Comparison of ENCODE assay signal across 20 cellular contexts in the genomic region with DNA sequence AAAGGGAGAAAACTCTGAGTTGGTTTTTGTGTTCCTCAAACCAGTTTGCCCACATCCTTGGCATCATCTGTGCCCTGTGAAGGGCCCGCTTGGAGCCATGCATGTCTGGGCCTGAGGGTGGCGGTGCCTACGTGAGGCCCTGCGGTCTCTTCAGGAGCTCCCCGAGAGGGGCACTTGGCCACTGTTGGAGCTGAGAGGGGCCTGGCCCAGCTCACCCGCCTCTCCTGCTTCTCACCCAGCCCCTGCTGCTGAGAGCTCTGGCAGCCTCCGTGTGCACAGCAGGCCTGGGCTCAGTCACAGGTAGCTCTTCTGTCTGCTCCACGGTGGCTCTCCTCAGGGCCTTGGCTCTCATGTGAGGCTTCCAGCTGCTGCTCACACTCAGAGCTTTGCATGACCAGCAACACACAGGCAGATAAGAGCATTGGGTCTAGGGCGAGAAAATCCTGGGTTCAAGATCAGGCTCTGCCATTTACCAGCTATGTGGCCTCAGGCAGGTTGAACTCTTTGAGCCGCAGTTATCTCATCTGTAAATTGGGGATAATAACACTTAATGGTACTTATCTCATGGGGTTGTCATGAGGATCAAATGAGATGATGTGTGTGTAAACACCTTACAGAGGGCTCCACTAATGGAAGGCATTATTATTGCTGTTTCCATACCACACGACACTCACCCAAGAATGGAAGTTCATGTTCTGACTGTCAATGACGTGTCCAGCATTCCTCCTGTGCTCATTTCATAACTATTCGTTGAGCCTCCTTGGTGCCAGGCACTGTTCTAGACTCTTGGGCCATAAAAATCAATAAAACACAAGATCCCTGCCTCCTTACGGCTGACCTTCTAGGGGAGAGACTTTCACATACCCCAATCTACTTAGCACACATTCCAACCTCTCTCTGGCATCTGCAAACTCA. TPM values are rescaled to one million over a fixed set of nuclear protein-coding genes. Genes with fewer than 3 reads are reported as not detected.
DNase-seq lines count a peak whose midpoint lies in the region; ATAC-seq, FAIRE-seq and TF ChIP-seq lines count a peak whose summit lies in the region.
"Had no signal": no experiment of that assay in that cellular context is flagged by ENCODE, and none has a peak within 500 bp of the region (broad histone marks: within the 10 kb centered on the region; RNA-seq: fewer than 3 reads in every experiment).

No MANE protein-coding gene starts in this region.

- H3K9me3 ChIP-seq in HepG2 (ENCODE audit: low read length) (no peaks in the 10 kb centered on the region), right lobe of liver (no peaks in the 10 kb centered on the region), lower lobe of right lung (no peaks in the 10 kb centered on the region), right cardiac atrium (ENCODE audit: control insufficient read depth, low read length) (no peaks in the 10 kb centered on the region)
- H3K9me3 ChIP-seq: transverse colon had no signal

- no peaks in the 10 kb centered on the region for H4K20me1 ChIP-seq in HepG2 (ENCODE audit: insufficient read depth, low read length)

- H3K27me3 Mint-ChIP-seq in dendritic cell treated with granulocyte-macrophage colony-stimulating factor and Interleukin-4, amounts not matched to agents 40 ng/mL and 50 ng/mL, for 4 days, result no peaks in the 10 kb centered on the region
- H3K27me3 Mint-ChIP-seq: activated CD4-positive, alpha-beta T cell treated with anti-CD3 and anti-CD28 coated beads, Interleukin-2, amount 10 ng/mL, durations not matched to agents 24 days and 14 days had no signal

- TF ChIP-seq POLR2A in HepG2 (IDR thresholded peaks at IDR 0.05; ENCODE audit: insufficient read depth in 1 of 2, low read depth in 2 of 2, low read length in 2 of 2) (no peak), right lobe of liver (IDR thresholded peaks at IDR 0.05) (no peak)

- no peak for FAIRE-seq in HepG2 (lab: Jason Lieb, UNC)

- no peaks in the 10 kb centered on the region for H3K4me1 ChIP-seq in HepG2 (ENCODE audit: insufficient read depth, low read length)
- no peaks in the 10 kb centered on the region for H3K4me1 ChIP-seq in right lobe of liver
- peaks cover 8% of the 10 kb centered on the region for H3K4me1 ChIP-seq in lower lobe of right lung
- H3K4me1 ChIP-seq in right cardiac atrium (ENCODE audit: control insufficient read depth, insufficient read depth, low read length), result no peaks in the 10 kb centered on the region
- H3K4me1 ChIP-seq: transverse colon had no signal

- 55% methylated on average over 12 of the region's 14 CpGs for WGBS in HepG2 (ENCODE audit: low lambda C conversion rate)
- 74% methylated on average over 4 of the region's 14 CpGs for WGBS in right lobe of liver (ENCODE audit: insufficient coverage, low coverage, low lambda C conversion rate, missing lambda C conversion rate)
- WGBS in right cardiac atrium, result 90% methylated on average over 14 of the region's 14 CpGs

- CTCF ChIA-PET in HepG2 (lab: Yijun Ruan, JAX; ENCODE audit: low intra/inter-chr PET ratio, low total read pairs), result no interaction called here

- H3K27me3 ChIP-seq in HepG2 (ENCODE audit: control insufficient read depth in 1 of 2, insufficient read depth in 2 of 2, low read length in 2 of 2) (peaks cover 0 to 3% of the 10 kb centered on the region in 2 experiments; a peak in 2 of 5 replicates), right lobe of liver (no peaks in the 10 kb centered on the region), lower lobe of right lung (ENCODE audit: low read depth) (no peaks in the 10 kb centered on the region), right cardiac atrium (ENCODE audit: control insufficient read depth, insufficient read depth) (no peaks in the 10 kb centered on the region)
- H3K27me3 ChIP-seq: transverse colon had no signal

- TF ChIP-seq CTCF in HepG2 (CRISPR knock-in tag; IDR thresholded peaks at IDR 0.05) (no peak), right lobe of liver (IDR thresholded peaks at IDR 0.05) (no peak), lower lobe of right lung (IDR thresholded peaks at IDR 0.05) (no peak)

- in situ Hi-C loops in HepG2 (cut with HindIII; ENCODE audit: extremely low pct_ligation_motif_present, low pct_unique_long_range_greater_than_20kb), result no loop called here

- DNase-seq in HepG2 (ENCODE audit: low spot score) (no peak), right lobe of liver (no peak), lower lobe of right lung (no peak), SKM-1 (lab: John Stamatoyannopoulos, UW; ENCODE audit: unreplicated experiment) (no peak), right cardiac atrium (no peak), anterior cingulate cortex (lab: John Stamatoyannopoulos, UW) (no peak)
- DNase-seq in stimulated activated naive CD4-positive, alpha-beta T cell (lab: John Stamatoyannopoulos, UW), result no peak
- DNase-seq: activated CD4-positive, alpha-beta T cell treated with anti-CD3 and anti-CD28 coated beads, Interleukin-2, amount 10 ng/mL, durations not matched to agents 24 days and 14 days; activated naive CD4-positive, alpha-beta T cell treated with anti-CD3 and anti-CD28 coated beads, Interleukin-2, amount 50 U/mL, for 16 hours; CD4-positive, CD25-positive, alpha-beta regulatory T cell; dermis blood vessel endothelial cell; head of caudate nucleus; immature natural killer cell; natural killer cell; NCI-H526 treated with DMSO at 0.1 percent for 48 hours; OCI-M1; posterior cingulate gyrus; transverse colon had no signal

- H3K36me3 Mint-ChIP-seq in dendritic cell treated with granulocyte-macrophage colony-stimulating factor and Interleukin-4, amounts not matched to agents 40 ng/mL and 50 ng/mL, for 4 days (ENCODE audit: low read depth), result no peaks in the 10 kb centered on the region
- H3K36me3 Mint-ChIP-seq: CD4-positive, CD25-positive, alpha-beta regulatory T cell; immature natural killer cell; memory B cell; natural killer cell had no signal

- no peak overlapping the region for H3K9ac ChIP-seq in HepG2 (ENCODE audit: insufficient read depth, low read depth, low read length)

- ATAC-seq in HepG2 (no peak), right lobe of liver (no peak), lower lobe of right lung (peak; percentile 34 to 52), right cardiac atrium (no peak)
- ATAC-seq: natural killer cell had no signal

- POLR2A ChIA-PET in HepG2 (lab: Yijun Ruan, JAX), result no interaction called here

- no TSS peak for BruUV-seq in HepG2 (replicated peaks; lab: Mats Ljungman, UMichigan)

- no peak overlapping the region for H2AFZ ChIP-seq in HepG2 (ENCODE audit: low read length)

- intact Hi-C loops in HepG2 (cut with micrococcal nuclease; ENCODE audit: unreplicated experiment) (no loop called here), right lobe of liver (cut with DNase I) (loop anchor here in 1 of 2 donors (10.0 kb wide), 1 partner anchor 729 kb away; no protein-coding TSS in a partner anchor), lower lobe of right lung (cut with DNase I) (loop anchor here (10.0 kb wide), 1 partner anchor 749 kb away; no protein-coding TSS in a partner anchor), right cardiac atrium (cut with DNase I) (loop anchor here (5.0 to 10.0 kb wide), 3 partner anchors 699 to 752 kb away; no protein-coding TSS in a partner anchor)
- intact Hi-C loops in dendritic cell treated with granulocyte-macrophage colony-stimulating factor and Interleukin-4, amounts not matched to agents 40 ng/mL and 50 ng/mL, for 4 days (cut with micrococcal nuclease), result loop anchor here (5.0 kb wide), 2 partner anchors 47 to 702 kb away; no protein-coding TSS in a partner anchor

- no peak overlapping the region for H3K4me3 Mint-ChIP-seq in dendritic cell treated with granulocyte-macrophage colony-stimulating factor and Interleukin-4, amounts not matched to agents 40 ng/mL and 50 ng/mL, for 4 days
- H3K4me3 Mint-ChIP-seq: activated CD4-positive, alpha-beta T cell treated with anti-CD3 and anti-CD28 coated beads, Interleukin-2, amount 10 ng/mL, durations not matched to agents 24 days and 14 days; CD4-positive, CD25-positive, alpha-beta regulatory T cell; immature natural killer cell; memory B cell; natural killer cell had no signal

- no peak overlapping the region for H3K27ac ChIP-seq in HepG2 (ENCODE audit: extremely low read length, insufficient read depth, low read length)
- H3K27ac ChIP-seq in right lobe of liver, result no peak overlapping the region
- H3K27ac ChIP-seq in lower lobe of right lung, result no peak overlapping the region
- no peak overlapping the region for H3K27ac ChIP-seq in right cardiac atrium (ENCODE audit: low read length)
- H3K27ac ChIP-seq: transverse colon had no signal

- H3K36me3 ChIP-seq in HepG2 (replicated peaks in 1 of 2; ENCODE audit: control insufficient read depth in 1 of 2, insufficient read depth in 2 of 2, low read length in 2 of 2), result no peaks in the 10 kb centered on the region
- H3K36me3 ChIP-seq in right lobe of liver, result no peaks in the 10 kb centered on the region
- H3K36me3 ChIP-seq in lower lobe of right lung, result no peaks in the 10 kb centered on the region
- H3K36me3 ChIP-seq: transverse colon had no signal

- peaks cover 45% of the 10 kb centered on the region for H3K4me1 Mint-ChIP-seq in dendritic cell treated with granulocyte-macrophage colony-stimulating factor and Interleukin-4, amounts not matched to agents 40 ng/mL and 50 ng/mL, for 4 days (ENCODE audit: low read depth)
- H3K4me1 Mint-ChIP-seq: memory B cell had no signal

- no peak overlapping the region for H3K4me2 ChIP-seq in HepG2 (ENCODE audit: low read depth, low read length)

- H3K9me3 Mint-ChIP-seq in dendritic cell treated with granulocyte-macrophage colony-stimulating factor and Interleukin-4, amounts not matched to agents 40 ng/mL and 50 ng/mL, for 4 days, result no peaks in the 10 kb centered on the region
- H3K9me3 Mint-ChIP-seq: activated CD4-positive, alpha-beta T cell treated with anti-CD3 and anti-CD28 coated beads, Interleukin-2, amount 10 ng/mL, durations not matched to agents 24 days and 14 days; immature natural killer cell; memory B cell; natural killer cell had no signal

- peak overlapping the region; percentile 42 for H3K27ac Mint-ChIP-seq in dendritic cell treated with granulocyte-macrophage colony-stimulating factor and Interleukin-4, amounts not matched to agents 40 ng/mL and 50 ng/mL, for 4 days
- H3K27ac Mint-ChIP-seq: memory B cell, natural killer cell had no signal

- TF ChIP-seq RAD21 in HepG2 (CRISPR knock-in tag; IDR thresholded peaks at IDR 0.05), result no peak

- no peak for TF ChIP-seq EP300 in HepG2 (IDR thresholded peaks at IDR 0.05; ENCODE audit: low read depth in 2 of 2, low read length in 2 of 2)
- no peak for TF ChIP-seq EP300 in HepG2 (CRISPR knock-in tag; IDR thresholded peaks at IDR 0.05; ENCODE audit: borderline replicate concordance)

- H3K79me2 ChIP-seq in HepG2 (ENCODE audit: insufficient read depth, low read length), result no peaks in the 10 kb centered on the region

- no peak overlapping the region for H3K4me3 ChIP-seq in HepG2 (replicated peaks in 1 of 3; ENCODE audit: insufficient read depth in 1 of 3, low read depth in 2 of 3, low read length in 3 of 3)
- H3K4me3 ChIP-seq in right lobe of liver, result no peak overlapping the region
- no peak overlapping the region for H3K4me3 ChIP-seq in lower lobe of right lung
- no peak overlapping the region for H3K4me3 ChIP-seq in right cardiac atrium (ENCODE audit: low read length)
- H3K4me3 ChIP-seq: transverse colon had no signal

RNA-seq across cellular contexts. Expression of gene PLB1, which starts 41.6 kb away (rescaled TPM):
- total RNA-seq in HepG2 (2016; rRNA removed; fragmentation: Illumina TruSeq; extraction: Trizol), result 0.17 and 0.20 TPM in 2 replicates
- 0.09 and 0.20 TPM in 2 replicates for total RNA-seq in HepG2 (2016; cell fraction: cytosol; rRNA removed; fragmentation: Illumina TruSeq; extraction: Trizol; ENCODE audit: low read depth)
- total RNA-seq in HepG2 (2016; cell fraction: insoluble cytoplasmic fraction; rRNA removed; fragmentation: Illumina TruSeq; extraction: Trizol), result 0.12 and 0.41 TPM in 2 replicates
- 0.25 and 0.31 TPM in 2 replicates for total RNA-seq in HepG2 (2016; cell fraction: membrane; rRNA removed; fragmentation: Illumina TruSeq; extraction: Trizol)
- total RNA-seq in HepG2 (2016; cell fraction: nucleus; rRNA removed; fragmentation: Illumina TruSeq; extraction: Trizol), result 0.31 and 0.50 TPM in 2 replicates
- polyA plus RNA-seq in HepG2 (2011; rRNA removed), result 0.99 and 1.8 TPM in 2 replicates
- polyA plus RNA-seq in HepG2 (2011; cell fraction: cytosol; rRNA removed), result 0.29 and 0.58 TPM in 2 replicates
- polyA plus RNA-seq in HepG2 (2011; cell fraction: nucleus; rRNA removed), result 4.4 and 5.8 TPM in 2 replicates
- 0.13 and 0.15 TPM in 2 replicates for polyA plus RNA-seq in HepG2 (2012)
- polyA plus RNA-seq in HepG2 (2016; cell fraction: cytosol; fragmentation: Illumina TruSeq; extraction: Trizol; ENCODE audit: low read depth), result 0.06 and 0.43 TPM in 2 replicates
- 0.14 and 0.59 TPM in 2 replicates for polyA plus RNA-seq in HepG2 (2016; cell fraction: insoluble cytoplasmic fraction; fragmentation: Illumina TruSeq; extraction: Trizol; ENCODE audit: low read depth)
- 0.12 and 0.13 TPM in 2 replicates for polyA plus RNA-seq in HepG2 (2016; cell fraction: membrane; fragmentation: Illumina TruSeq; extraction: Trizol; ENCODE audit: low read depth)
- 0.21 and 0.93 TPM in 2 replicates for polyA plus RNA-seq in HepG2 (2016; cell fraction: nucleus; fragmentation: Illumina TruSeq; extraction: Trizol; ENCODE audit: insufficient read depth, low read depth)
- polyA minus RNA-seq in HepG2 (2011; rRNA and poly(A)+ RNA removed; ENCODE audit: low replicate concordance), result 0.70 and 6.0 TPM in 2 replicates
- 0.20 and 0.88 TPM in 2 replicates for polyA minus RNA-seq in HepG2 (2011; cell fraction: cytosol; rRNA and poly(A)+ RNA removed)
- 2.1 and 3.5 TPM in 2 replicates for polyA minus RNA-seq in HepG2 (2011; cell fraction: nucleus; rRNA and poly(A)+ RNA removed)
- total RNA-seq in right lobe of liver, result 1 to 10 TPM in 3 of 6 experiments, under 1 TPM in 3; 0.66 to 1.9 (median 1.1) TPM
- total RNA-seq in lower lobe of right lung, result 5.5 TPM
- 1 to 10 TPM; 2.1 to 2.7 (median 2.3) TPM for total RNA-seq in right cardiac atrium
- 0.86 TPM for polyA plus RNA-seq in right cardiac atrium

Comparison
In these comparisons a context has a peak if more than half of its experiments do, and no peak if none do; other contexts are left out.
1. ATAC-seq: peak in lower lobe of right lung (2 of 2); none in HepG2 (single experiment), right lobe of liver (0 of 4) and right cardiac atrium (0 of 2).